In genomic region chr9:4356306-4356705, GRCh38 we compare ENCODE assay signal across 27 cellular contexts.
"Had no signal": no experiment of that assay in that cellular context is flagged by ENCODE, and none has a peak within 500 bp of the region (broad histone marks: within the 10 kb centered on the region; RNA-seq: fewer than 3 reads in every experiment).

No MANE protein-coding gene starts in this region.

- H3K27me3 Mint-ChIP-seq: activated T-helper 17 cell treated with anti-CD3 and anti-CD28 coated beads, Interleukin-2, amount 50 U/mL, for 72 hours had no signal

- H3K36me3 ChIP-seq: brain microvascular endothelial cell, heart left ventricle had no signal

- DNase-seq: activated CD4-positive, alpha-beta memory T cell treated with anti-CD3 and anti-CD28 coated beads, Interleukin-2, amount 10 ng/mL, durations not matched to agents 7 days and 5 days; activated CD4-positive, alpha-beta T cell treated with anti-CD3 and anti-CD28 coated beads for 36 hours; activated CD4-positive, alpha-beta T cell treated with anti-CD3 and anti-CD28 coated beads, Interleukin-2, amount 10 ng/mL, durations not matched to agents 7 days and 5 days; activated CD4-positive, alpha-beta T cell treated with anti-CD3 and anti-CD28 coated beads, Interleukin-2, amount 50 U/mL, for 4 hours; activated CD4-positive, CD25-positive, alpha-beta regulatory T cell; activated CD4-positive, CD25-positive, alpha-beta regulatory T cell treated with anti-CD3 and anti-CD28 coated beads, Interleukin-2, amount 50 U/mL, for 72 hours; activated CD8-positive, alpha-beta memory T cell treated with anti-CD3 and anti-CD28 coated beads, Interleukin-2, amount 50 U/mL, for 48 hours; activated effector memory CD4-positive, alpha-beta T cell treated with Interleukin-2 at 50 U/mL for 16 hours; activated gamma-delta T cell treated with Interleukin-2 at 50 U/mL for 16 hours; activated naive CD4-positive, alpha-beta T cell treated with anti-CD3 and anti-CD28 coated beads, Interleukin-2, amount 50 U/mL, for 16 hours; activated naive CD4-positive, alpha-beta T cell treated with Interleukin-2 at 50 U/mL for 16 hours; activated T-cell treated with anti-CD3 and anti-CD28 coated beads for 4 hours; activated T-cell treated with anti-CD3 and anti-CD28 coated beads, Interleukin-2, amount 50 U/mL, for 24 hours; amniotic stem cell; anterior cingulate cortex; brain microvascular endothelial cell; effector CD8-positive, alpha-beta T cell; foreskin fibroblast; glutamatergic neuron; heart left ventricle; T-helper 2 cell had no signal

- H3K4me3 Mint-ChIP-seq: activated CD4-positive, alpha-beta memory T cell treated with anti-CD3 and anti-CD28 coated beads, Interleukin-2, amount 10 ng/mL, durations not matched to agents 7 days and 5 days; activated CD4-positive, alpha-beta T cell treated with anti-CD3 and anti-CD28 coated beads for 36 hours; activated CD4-positive, alpha-beta T cell treated with anti-CD3 and anti-CD28 coated beads, Interleukin-2, amount 10 ng/mL, durations not matched to agents 7 days and 5 days; activated naive CD8-positive, alpha-beta T cell; activated T-cell treated with anti-CD3 and anti-CD28 coated beads, Interleukin-2, amount 50 U/mL, for 24 hours; activated T-helper 17 cell treated with anti-CD3 and anti-CD28 coated beads, Interleukin-2, amount 50 U/mL, for 72 hours; central memory CD8-positive, alpha-beta T cell; dendritic cell treated with granulocyte-macrophage colony-stimulating factor and Interleukin-4, amounts not matched to agents 40 ng/mL and 50 ng/mL, for 4 days had no signal

- H3K4me1 Mint-ChIP-seq: activated CD4-positive, alpha-beta memory T cell treated with anti-CD3 and anti-CD28 coated beads, Interleukin-2, amount 10 ng/mL, durations not matched to agents 7 days and 5 days; activated CD4-positive, alpha-beta T cell treated with anti-CD3 and anti-CD28 coated beads for 36 hours; activated CD4-positive, alpha-beta T cell treated with anti-CD3 and anti-CD28 coated beads, Interleukin-2, amount 10 ng/mL, durations not matched to agents 7 days and 5 days; activated T-helper 17 cell treated with anti-CD3 and anti-CD28 coated beads, Interleukin-2, amount 50 U/mL, for 72 hours; central memory CD8-positive, alpha-beta T cell had no signal

- H3K27ac ChIP-seq: brain microvascular endothelial cell, coronary artery, heart left ventricle had no signal

- ATAC-seq: activated CD4-positive, alpha-beta T cell treated with anti-CD3 and anti-CD28 coated beads for 36 hours; activated T-helper 17 cell treated with anti-CD3 and anti-CD28 coated beads, Interleukin-2, amount 50 U/mL, for 72 hours; esophagus mucosa; heart left ventricle had no signal

- H3K4me1 ChIP-seq: heart left ventricle had no signal

- H3K27me3 ChIP-seq: brain microvascular endothelial cell, heart left ventricle had no signal

- H3K36me3 Mint-ChIP-seq: activated naive CD8-positive, alpha-beta T cell had no signal

- H3K9me3 Mint-ChIP-seq: activated CD4-positive, alpha-beta memory T cell treated with anti-CD3 and anti-CD28 coated beads, Interleukin-2, amount 10 ng/mL, durations not matched to agents 7 days and 5 days; activated CD4-positive, alpha-beta T cell treated with anti-CD3 and anti-CD28 coated beads, Interleukin-2, amount 10 ng/mL, durations not matched to agents 7 days and 5 days; activated T-cell treated with anti-CD3 and anti-CD28 coated beads, Interleukin-2, amount 50 U/mL, for 24 hours; activated T-helper 17 cell treated with anti-CD3 and anti-CD28 coated beads, Interleukin-2, amount 50 U/mL, for 72 hours; central memory CD8-positive, alpha-beta T cell; dendritic cell treated with granulocyte-macrophage colony-stimulating factor and Interleukin-4, amounts not matched to agents 40 ng/mL and 50 ng/mL, for 4 days had no signal

- H3K4me3 ChIP-seq: coronary artery, heart left ventricle had no signal

- H3K27ac Mint-ChIP-seq: activated CD4-positive, alpha-beta memory T cell treated with anti-CD3 and anti-CD28 coated beads, Interleukin-2, amount 10 ng/mL, durations not matched to agents 7 days and 5 days; activated CD4-positive, alpha-beta T cell treated with anti-CD3 and anti-CD28 coated beads for 36 hours; activated CD4-positive, alpha-beta T cell treated with anti-CD3 and anti-CD28 coated beads, Interleukin-2, amount 10 ng/mL, durations not matched to agents 7 days and 5 days; activated naive CD8-positive, alpha-beta T cell; activated T-cell treated with anti-CD3 and anti-CD28 coated beads, Interleukin-2, amount 50 U/mL, for 24 hours; activated T-helper 17 cell treated with anti-CD3 and anti-CD28 coated beads, Interleukin-2, amount 50 U/mL, for 72 hours; dendritic cell treated with granulocyte-macrophage colony-stimulating factor and Interleukin-4, amounts not matched to agents 40 ng/mL and 50 ng/mL, for 4 days had no signal
